Comparison of ENCODE assay signal across 25 cellular contexts in genomic region chr10:43845121-43845520, GRCh38.
A peak's percentile ranks its signal among the peaks of the same experiment; 100 is the strongest.
DNase-seq lines count a peak whose midpoint lies in the region; ATAC-seq and TF ChIP-seq lines count a peak whose summit lies in the region.
"Had no signal": no experiment of that assay in that cellular context is flagged by ENCODE, and none has a peak within 500 bp of the region (broad histone marks: within the 10 kb centered on the region; RNA-seq: fewer than 3 reads in every experiment).

No MANE protein-coding gene starts in this region.

- no peaks in the 10 kb centered on the region for H4K20me1 ChIP-seq in GM23248 (ENCODE audit: insufficient read depth)

- peak overlapping the region; percentile 11 to 64 for H3K27ac Mint-ChIP-seq in effector memory CD8-positive, alpha-beta T cell
- H3K27ac Mint-ChIP-seq in nephron progenitor cell = peak overlapping the region; percentile 62
- H3K27ac Mint-ChIP-seq: activated CD4-positive, alpha-beta T cell treated with anti-CD3 and anti-CD28 coated beads for 36 hours had no signal

- no peaks in the 10 kb centered on the region for H3K9me3 Mint-ChIP-seq in effector memory CD8-positive, alpha-beta T cell
- H3K9me3 Mint-ChIP-seq in nephron progenitor cell = no peaks in the 10 kb centered on the region

- WGBS in GM23248 (ENCODE audit: low coverage in 1 of 2, low lambda C conversion rate in 2 of 2, missing lambda C conversion rate in 2 of 2), 2 experiments = 41 to 49% methylated on average over 5 of the region's 5 CpGs

- H3K27me3 ChIP-seq in GM23248 (replicated peaks; ENCODE audit: insufficient read depth) = no peaks in the 10 kb centered on the region
- H3K27me3 ChIP-seq: BE2C, cardiac muscle cell, ovary had no signal

- H3K36me3 ChIP-seq in GM23248 (ENCODE audit: low read depth) = no peaks in the 10 kb centered on the region
- H3K36me3 ChIP-seq: BE2C, cardiac muscle cell, HAP-1, ovary had no signal

- H3K4me2 ChIP-seq in GM23248 (ENCODE audit: unreplicated experiment) = peak overlapping the region; percentile 58

- no peak overlapping the region for H3K9ac ChIP-seq in GM23248

- H3F3A ChIP-seq in GM23248 (ENCODE audit: insufficient read depth) = peaks cover 34% of the 10 kb centered on the region

- H3K36me3 Mint-ChIP-seq in effector memory CD8-positive, alpha-beta T cell (ENCODE audit: insufficient read depth) = no peaks in the 10 kb centered on the region
- no peaks in the 10 kb centered on the region for H3K36me3 Mint-ChIP-seq in nephron progenitor cell (ENCODE audit: low read depth)

- peaks cover 15 to 27% of the 10 kb centered on the region in 2 donors for H3K4me1 Mint-ChIP-seq in effector memory CD8-positive, alpha-beta T cell (ENCODE audit: low read depth in 2 of 2)
- peaks cover 62% of the 10 kb centered on the region for H3K4me1 Mint-ChIP-seq in nephron progenitor cell

- TF ChIP-seq CTCF in nephron progenitor cell (IDR thresholded peaks at IDR 0.05) = no peak

- no peak overlapping the region for H3K4me3 ChIP-seq in GM23248
- H3K4me3 ChIP-seq: cardiac muscle cell, HAP-1, mucosa of descending colon, ovary, skin epidermis had no signal

- DNase-seq in DMS 273 (lab: John Stamatoyannopoulos, UW; ENCODE audit: unreplicated experiment) (peak; percentile 1), DMS 273 treated with DMSO at 0.1 percent for 48 hours (lab: John Stamatoyannopoulos, UW) (no peak), GM23248 (no peak), nephron progenitor cell (no peak), NCI-H2196 (lab: John Stamatoyannopoulos, UW; ENCODE audit: unreplicated experiment) (no peak)
- no peak for DNase-seq in effector memory CD8-positive, alpha-beta T cell
- DNase-seq: activated CD4-positive, alpha-beta T cell treated with anti-CD3 and anti-CD28 coated beads for 36 hours; activated T-cell treated with anti-CD3 and anti-CD28 coated beads for 4 hours; BE2C; DMS53; hypothalamus; KG1; kidney glomerular epithelial cell; NCI-H1105; NCI-H2107; NCI-H524 treated with DMSO at 0.1 percent for 48 hours; ovary; SIG-M5 had no signal

- in situ Hi-C loops in GM23248 (cut with MboI) = no loop called here

- H3K27me3 Mint-ChIP-seq in effector memory CD8-positive, alpha-beta T cell = peaks cover 0 to 9% of the 10 kb centered on the region in 2 donors
- peaks cover 20% of the 10 kb centered on the region for H3K27me3 Mint-ChIP-seq in nephron progenitor cell (ENCODE audit: low read depth, poor library complexity)
- H3K27me3 Mint-ChIP-seq: activated CD4-positive, alpha-beta T cell treated with anti-CD3 and anti-CD28 coated beads for 36 hours had no signal

- H3K79me2 ChIP-seq in GM23248 (ENCODE audit: insufficient read depth) = no peaks in the 10 kb centered on the region

- peak overlapping the region; percentile 0 to 48 for H3K4me3 Mint-ChIP-seq in effector memory CD8-positive, alpha-beta T cell
- H3K4me3 Mint-ChIP-seq in nephron progenitor cell = no peak overlapping the region
- H3K4me3 Mint-ChIP-seq: activated CD4-positive, alpha-beta T cell treated with anti-CD3 and anti-CD28 coated beads for 36 hours had no signal

- H2AFZ ChIP-seq in GM23248 = no peak overlapping the region

- H3K27ac ChIP-seq in GM23248 = peak overlapping the region; percentile 83; the same call in 1 of the 2 replicates
- H3K27ac ChIP-seq: 22Rv1, cardiac muscle cell, ovary had no signal

- H3K9me2 ChIP-seq in GM23248 (ENCODE audit: insufficient read depth) = no peaks in the 10 kb centered on the region

- ATAC-seq in effector memory CD8-positive, alpha-beta T cell (replicated peaks) = no peak
- ATAC-seq in GM21447 (IDR thresholded peaks at IDR 0.05; ENCODE audit: unreplicated experiment) (no peak), GM18498 (IDR thresholded peaks at IDR 0.05; ENCODE audit: unreplicated experiment) (no peak)
- ATAC-seq: activated CD4-positive, alpha-beta T cell treated with anti-CD3 and anti-CD28 coated beads for 36 hours; mucosa of descending colon had no signal

- peaks cover 41% of the 10 kb centered on the region for H3K4me1 ChIP-seq in GM23248 (ENCODE audit: insufficient read depth)
- H3K4me1 ChIP-seq: HAP-1 had no signal

- no peaks in the 10 kb centered on the region for H3K9me3 ChIP-seq in GM23248 (ENCODE audit: low read depth)
- H3K9me3 ChIP-seq: BE2C, HAP-1, mucosa of descending colon, ovary had no signal
